Comparison of ENCODE assay signal across 1 cellular context in the genomic region with DNA sequence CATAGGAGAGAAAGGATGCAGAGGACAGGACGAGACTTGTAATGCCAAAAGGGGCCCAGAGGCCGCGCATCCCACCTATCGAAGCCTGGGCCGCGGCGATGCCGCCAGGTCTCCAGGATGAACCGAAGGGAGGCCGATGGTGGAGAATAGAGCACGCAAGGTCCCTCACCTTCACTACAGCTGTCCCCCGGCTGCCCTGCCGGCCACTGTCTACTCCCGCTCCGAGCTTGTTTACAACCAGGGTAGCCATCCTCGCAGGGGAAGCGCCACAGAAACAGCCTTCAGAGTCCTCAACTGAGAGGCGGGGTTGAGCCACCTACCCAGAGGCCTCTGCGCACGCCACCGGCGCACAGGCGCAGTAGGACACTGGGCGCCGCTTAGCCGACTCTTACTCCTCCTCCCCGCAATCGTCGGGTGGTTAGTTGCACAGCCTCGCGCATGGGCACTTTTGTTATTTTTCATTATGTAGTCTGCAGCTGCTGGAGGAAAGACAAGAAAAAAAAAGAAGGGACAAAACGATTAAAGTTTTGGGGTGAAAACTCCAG.
TF ChIP-seq lines count a peak whose summit lies in the region.

A gene (minus strand): TSS at position 309 of the 545 bp plus-strand sequence. CDS start 59 bp downstream, at position 250.

TF ChIP-seq in HepG2, 621 proteins besides CTCF, POLR2A, EP300 and RAD21 (continued from another document and continues in another):
- TF ChIP-seq, protein P1, sequence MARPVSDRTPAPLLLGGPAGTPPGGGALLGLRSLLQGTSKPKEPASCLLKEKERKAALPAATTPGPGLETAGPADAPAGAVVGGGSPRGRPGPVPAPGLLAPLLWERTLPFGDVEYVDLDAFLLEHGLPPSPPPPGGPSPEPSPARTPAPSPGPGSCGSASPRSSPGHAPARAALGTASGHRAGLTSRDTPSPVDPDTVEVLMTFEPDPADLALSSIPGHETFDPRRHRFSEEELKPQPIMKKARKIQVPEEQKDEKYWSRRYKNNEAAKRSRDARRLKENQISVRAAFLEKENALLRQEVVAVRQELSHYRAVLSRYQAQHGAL (CRISPR knock-in tag; IDR thresholded peaks at IDR 0.05; ENCODE audit: not compliant biosample characterization), result no peak
- no peak for TF ChIP-seq ZNF292 (CRISPR knock-in tag; IDR thresholded peaks at IDR 0.05; ENCODE audit: borderline replicate concordance, low read depth)
- no peak for TF ChIP-seq TEAD2 (CRISPR knock-in tag; IDR thresholded peaks at IDR 0.05)
- TF ChIP-seq, protein P2, sequence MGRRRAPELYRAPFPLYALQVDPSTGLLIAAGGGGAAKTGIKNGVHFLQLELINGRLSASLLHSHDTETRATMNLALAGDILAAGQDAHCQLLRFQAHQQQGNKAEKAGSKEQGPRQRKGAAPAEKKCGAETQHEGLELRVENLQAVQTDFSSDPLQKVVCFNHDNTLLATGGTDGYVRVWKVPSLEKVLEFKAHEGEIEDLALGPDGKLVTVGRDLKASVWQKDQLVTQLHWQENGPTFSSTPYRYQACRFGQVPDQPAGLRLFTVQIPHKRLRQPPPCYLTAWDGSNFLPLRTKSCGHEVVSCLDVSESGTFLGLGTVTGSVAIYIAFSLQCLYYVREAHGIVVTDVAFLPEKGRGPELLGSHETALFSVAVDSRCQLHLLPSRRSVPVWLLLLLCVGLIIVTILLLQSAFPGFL (CRISPR knock-in tag; IDR thresholded peaks at IDR 0.05), result no peak
- no peak for TF ChIP-seq BRCA1 (CRISPR knock-in tag; IDR thresholded peaks at IDR 0.05)
- no peak for TF ChIP-seq ZC3H13 (CRISPR knock-in tag; IDR thresholded peaks at IDR 0.05)
- TF ChIP-seq, protein P3, sequence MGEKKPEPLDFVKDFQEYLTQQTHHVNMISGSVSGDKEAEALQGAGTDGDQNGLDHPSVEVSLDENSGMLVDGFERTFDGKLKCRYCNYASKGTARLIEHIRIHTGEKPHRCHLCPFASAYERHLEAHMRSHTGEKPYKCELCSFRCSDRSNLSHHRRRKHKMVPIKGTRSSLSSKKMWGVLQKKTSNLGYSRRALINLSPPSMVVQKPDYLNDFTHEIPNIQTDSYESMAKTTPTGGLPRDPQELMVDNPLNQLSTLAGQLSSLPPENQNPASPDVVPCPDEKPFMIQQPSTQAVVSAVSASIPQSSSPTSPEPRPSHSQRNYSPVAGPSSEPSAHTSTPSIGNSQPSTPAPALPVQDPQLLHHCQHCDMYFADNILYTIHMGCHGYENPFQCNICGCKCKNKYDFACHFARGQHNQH (CRISPR knock-in tag; IDR thresholded peaks at IDR 0.05), result no peak
- TF ChIP-seq, protein P4, sequence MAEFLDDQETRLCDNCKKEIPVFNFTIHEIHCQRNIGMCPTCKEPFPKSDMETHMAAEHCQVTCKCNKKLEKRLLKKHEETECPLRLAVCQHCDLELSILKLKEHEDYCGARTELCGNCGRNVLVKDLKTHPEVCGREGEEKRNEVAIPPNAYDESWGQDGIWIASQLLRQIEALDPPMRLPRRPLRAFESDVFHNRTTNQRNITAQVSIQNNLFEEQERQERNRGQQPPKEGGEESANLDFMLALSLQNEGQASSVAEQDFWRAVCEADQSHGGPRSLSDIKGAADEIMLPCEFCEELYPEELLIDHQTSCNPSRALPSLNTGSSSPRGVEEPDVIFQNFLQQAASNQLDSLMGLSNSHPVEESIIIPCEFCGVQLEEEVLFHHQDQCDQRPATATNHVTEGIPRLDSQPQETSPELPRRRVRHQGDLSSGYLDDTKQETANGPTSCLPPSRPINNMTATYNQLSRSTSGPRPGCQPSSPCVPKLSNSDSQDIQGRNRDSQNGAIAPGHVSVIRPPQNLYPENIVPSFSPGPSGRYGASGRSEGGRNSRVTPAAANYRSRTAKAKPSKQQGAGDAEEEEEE (CRISPR knock-in tag; IDR thresholded peaks at IDR 0.05; ENCODE audit: borderline replicate concordance), result no peak
- TF ChIP-seq ZNF24 (IDR thresholded peaks at IDR 0.05), result no peak
- TF ChIP-seq, protein P5, sequence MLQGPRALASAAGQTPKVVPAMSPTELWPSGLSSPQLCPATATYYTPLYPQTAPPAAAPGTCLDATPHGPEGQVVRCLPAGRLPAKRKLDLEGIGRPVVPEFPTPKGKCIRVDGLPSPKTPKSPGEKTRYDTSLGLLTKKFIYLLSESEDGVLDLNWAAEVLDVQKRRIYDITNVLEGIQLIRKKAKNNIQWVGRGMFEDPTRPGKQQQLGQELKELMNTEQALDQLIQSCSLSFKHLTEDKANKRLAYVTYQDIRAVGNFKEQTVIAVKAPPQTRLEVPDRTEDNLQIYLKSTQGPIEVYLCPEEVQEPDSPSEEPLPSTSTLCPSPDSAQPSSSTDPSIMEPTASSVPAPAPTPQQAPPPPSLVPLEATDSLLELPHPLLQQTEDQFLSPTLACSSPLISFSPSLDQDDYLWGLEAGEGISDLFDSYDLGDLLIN (CRISPR knock-in tag; IDR thresholded peaks at IDR 0.05; ENCODE audit: borderline replicate concordance), result no peak
- TF ChIP-seq AKAP8 (CRISPR knock-in tag; IDR thresholded peaks at IDR 0.05), result no peak
- TF ChIP-seq KDM3A (CRISPR knock-in tag; IDR thresholded peaks at IDR 0.05; ENCODE audit: low read depth), result no peak
- no peak for TF ChIP-seq DPF2 (CRISPR knock-in tag; IDR thresholded peaks at IDR 0.05; ENCODE audit: borderline replicate concordance, low read depth)
- TF ChIP-seq TMF1 (CRISPR knock-in tag; IDR thresholded peaks at IDR 0.05; ENCODE audit: low read depth), result 0 out of 2 replicates have a peak, but pooled peaks have one; percentile 54
- TF ChIP-seq, protein P6, sequence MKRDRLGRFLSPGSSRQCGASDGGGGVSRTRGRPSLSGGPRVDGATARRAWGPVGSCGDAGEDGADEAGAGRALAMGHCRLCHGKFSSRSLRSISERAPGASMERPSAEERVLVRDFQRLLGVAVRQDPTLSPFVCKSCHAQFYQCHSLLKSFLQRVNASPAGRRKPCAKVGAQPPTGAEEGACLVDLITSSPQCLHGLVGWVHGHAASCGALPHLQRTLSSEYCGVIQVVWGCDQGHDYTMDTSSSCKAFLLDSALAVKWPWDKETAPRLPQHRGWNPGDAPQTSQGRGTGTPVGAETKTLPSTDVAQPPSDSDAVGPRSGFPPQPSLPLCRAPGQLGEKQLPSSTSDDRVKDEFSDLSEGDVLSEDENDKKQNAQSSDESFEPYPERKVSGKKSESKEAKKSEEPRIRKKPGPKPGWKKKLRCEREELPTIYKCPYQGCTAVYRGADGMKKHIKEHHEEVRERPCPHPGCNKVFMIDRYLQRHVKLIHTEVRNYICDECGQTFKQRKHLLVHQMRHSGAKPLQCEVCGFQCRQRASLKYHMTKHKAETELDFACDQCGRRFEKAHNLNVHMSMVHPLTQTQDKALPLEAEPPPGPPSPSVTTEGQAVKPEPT (CRISPR knock-in tag; IDR thresholded peaks at IDR 0.05; ENCODE audit: low read depth), result no peak; the same call in 1 of the 2 replicates
- TF ChIP-seq ZNF12 (CRISPR knock-in tag; IDR thresholded peaks at IDR 0.05), result no peak
- no peak; the same call in 1 of the 2 replicates for TF ChIP-seq FOXC1 (CRISPR knock-in tag; IDR thresholded peaks at IDR 0.05; ENCODE audit: borderline replicate concordance)
- TF ChIP-seq, protein P7, sequence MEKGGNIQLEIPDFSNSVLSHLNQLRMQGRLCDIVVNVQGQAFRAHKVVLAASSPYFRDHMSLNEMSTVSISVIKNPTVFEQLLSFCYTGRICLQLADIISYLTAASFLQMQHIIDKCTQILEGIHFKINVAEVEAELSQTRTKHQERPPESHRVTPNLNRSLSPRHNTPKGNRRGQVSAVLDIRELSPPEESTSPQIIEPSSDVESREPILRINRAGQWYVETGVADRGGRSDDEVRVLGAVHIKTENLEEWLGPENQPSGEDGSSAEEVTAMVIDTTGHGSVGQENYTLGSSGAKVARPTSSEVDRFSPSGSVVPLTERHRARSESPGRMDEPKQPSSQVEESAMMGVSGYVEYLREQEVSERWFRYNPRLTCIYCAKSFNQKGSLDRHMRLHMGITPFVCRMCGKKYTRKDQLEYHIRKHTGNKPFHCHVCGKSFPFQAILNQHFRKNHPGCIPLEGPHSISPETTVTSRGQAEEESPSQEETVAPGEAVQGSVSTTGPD (CRISPR knock-in tag; IDR thresholded peaks at IDR 0.05), result no peak
- TF ChIP-seq ASH2L (IDR thresholded peaks at IDR 0.05; ENCODE audit: insufficient read length, low read depth, low read length), result peak; percentile 84
- 0 out of 2 replicates have a peak, but pooled peaks have one; percentile 11 for TF ChIP-seq NFYC (CRISPR knock-in tag; IDR thresholded peaks at IDR 0.05)
- no peak for TF ChIP-seq KDM6A (CRISPR knock-in tag; IDR thresholded peaks at IDR 0.05; ENCODE audit: low read depth)
- TF ChIP-seq ZNF430 (CRISPR knock-in tag; IDR thresholded peaks at IDR 0.05), result no peak
- TF ChIP-seq POLR2AphosphoS2 (IDR thresholded peaks at IDR 0.05; ENCODE audit: low read depth, low read length), result no peak
- no peak for TF ChIP-seq EZH2 (conservative IDR thresholded peaks at IDR 0.05; ENCODE audit: low read depth, low read length)
- no peak for TF ChIP-seq SMARCE1 (IDR thresholded peaks at IDR 0.05; ENCODE audit: borderline replicate concordance)
- no peak for TF ChIP-seq ZKSCAN8 (CRISPR knock-in tag; IDR thresholded peaks at IDR 0.05; ENCODE audit: borderline replicate concordance)
- TF ChIP-seq, protein P8, sequence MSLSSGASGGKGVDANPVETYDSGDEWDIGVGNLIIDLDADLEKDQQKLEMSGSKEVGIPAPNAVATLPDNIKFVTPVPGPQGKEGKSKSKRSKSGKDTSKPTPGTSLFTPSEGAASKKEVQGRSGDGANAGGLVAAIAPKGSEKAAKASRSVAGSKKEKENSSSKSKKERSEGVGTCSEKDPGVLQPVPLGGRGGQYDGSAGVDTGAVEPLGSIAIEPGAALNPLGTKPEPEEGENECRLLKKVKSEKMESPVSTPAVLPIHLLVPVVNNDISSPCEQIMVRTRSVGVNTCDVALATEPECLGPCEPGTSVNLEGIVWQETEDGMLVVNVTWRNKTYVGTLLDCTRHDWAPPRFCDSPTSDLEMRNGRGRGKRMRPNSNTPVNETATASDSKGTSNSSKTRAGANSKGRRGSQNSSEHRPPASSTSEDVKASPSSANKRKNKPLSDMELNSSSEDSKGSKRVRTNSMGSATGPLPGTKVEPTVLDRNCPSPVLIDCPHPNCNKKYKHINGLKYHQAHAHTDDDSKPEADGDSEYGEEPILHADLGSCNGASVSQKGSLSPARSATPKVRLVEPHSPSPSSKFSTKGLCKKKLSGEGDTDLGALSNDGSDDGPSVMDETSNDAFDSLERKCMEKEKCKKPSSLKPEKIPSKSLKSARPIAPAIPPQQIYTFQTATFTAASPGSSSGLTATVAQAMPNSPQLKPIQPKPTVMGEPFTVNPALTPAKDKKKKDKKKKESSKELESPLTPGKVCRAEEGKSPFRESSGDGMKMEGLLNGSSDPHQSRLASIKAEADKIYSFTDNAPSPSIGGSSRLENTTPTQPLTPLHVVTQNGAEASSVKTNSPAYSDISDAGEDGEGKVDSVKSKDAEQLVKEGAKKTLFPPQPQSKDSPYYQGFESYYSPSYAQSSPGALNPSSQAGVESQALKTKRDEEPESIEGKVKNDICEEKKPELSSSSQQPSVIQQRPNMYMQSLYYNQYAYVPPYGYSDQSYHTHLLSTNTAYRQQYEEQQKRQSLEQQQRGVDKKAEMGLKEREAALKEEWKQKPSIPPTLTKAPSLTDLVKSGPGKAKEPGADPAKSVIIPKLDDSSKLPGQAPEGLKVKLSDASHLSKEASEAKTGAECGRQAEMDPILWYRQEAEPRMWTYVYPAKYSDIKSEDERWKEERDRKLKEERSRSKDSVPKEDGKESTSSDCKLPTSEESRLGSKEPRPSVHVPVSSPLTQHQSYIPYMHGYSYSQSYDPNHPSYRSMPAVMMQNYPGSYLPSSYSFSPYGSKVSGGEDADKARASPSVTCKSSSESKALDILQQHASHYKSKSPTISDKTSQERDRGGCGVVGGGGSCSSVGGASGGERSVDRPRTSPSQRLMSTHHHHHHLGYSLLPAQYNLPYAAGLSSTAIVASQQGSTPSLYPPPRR (CRISPR knock-in tag; IDR thresholded peaks at IDR 0.05; ENCODE audit: borderline replicate concordance), result no peak
- TF ChIP-seq, protein P9, sequence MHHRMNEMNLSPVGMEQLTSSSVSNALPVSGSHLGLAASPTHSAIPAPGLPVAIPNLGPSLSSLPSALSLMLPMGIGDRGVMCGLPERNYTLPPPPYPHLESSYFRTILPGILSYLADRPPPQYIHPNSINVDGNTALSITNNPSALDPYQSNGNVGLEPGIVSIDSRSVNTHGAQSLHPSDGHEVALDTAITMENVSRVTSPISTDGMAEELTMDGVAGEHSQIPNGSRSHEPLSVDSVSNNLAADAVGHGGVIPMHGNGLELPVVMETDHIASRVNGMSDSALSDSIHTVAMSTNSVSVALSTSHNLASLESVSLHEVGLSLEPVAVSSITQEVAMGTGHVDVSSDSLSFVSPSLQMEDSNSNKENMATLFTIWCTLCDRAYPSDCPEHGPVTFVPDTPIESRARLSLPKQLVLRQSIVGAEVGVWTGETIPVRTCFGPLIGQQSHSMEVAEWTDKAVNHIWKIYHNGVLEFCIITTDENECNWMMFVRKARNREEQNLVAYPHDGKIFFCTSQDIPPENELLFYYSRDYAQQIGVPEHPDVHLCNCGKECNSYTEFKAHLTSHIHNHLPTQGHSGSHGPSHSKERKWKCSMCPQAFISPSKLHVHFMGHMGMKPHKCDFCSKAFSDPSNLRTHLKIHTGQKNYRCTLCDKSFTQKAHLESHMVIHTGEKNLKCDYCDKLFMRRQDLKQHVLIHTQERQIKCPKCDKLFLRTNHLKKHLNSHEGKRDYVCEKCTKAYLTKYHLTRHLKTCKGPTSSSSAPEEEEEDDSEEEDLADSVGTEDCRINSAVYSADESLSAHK (CRISPR knock-in tag; IDR thresholded peaks at IDR 0.05; ENCODE audit: borderline replicate concordance), result no peak
- TF ChIP-seq, protein P10, sequence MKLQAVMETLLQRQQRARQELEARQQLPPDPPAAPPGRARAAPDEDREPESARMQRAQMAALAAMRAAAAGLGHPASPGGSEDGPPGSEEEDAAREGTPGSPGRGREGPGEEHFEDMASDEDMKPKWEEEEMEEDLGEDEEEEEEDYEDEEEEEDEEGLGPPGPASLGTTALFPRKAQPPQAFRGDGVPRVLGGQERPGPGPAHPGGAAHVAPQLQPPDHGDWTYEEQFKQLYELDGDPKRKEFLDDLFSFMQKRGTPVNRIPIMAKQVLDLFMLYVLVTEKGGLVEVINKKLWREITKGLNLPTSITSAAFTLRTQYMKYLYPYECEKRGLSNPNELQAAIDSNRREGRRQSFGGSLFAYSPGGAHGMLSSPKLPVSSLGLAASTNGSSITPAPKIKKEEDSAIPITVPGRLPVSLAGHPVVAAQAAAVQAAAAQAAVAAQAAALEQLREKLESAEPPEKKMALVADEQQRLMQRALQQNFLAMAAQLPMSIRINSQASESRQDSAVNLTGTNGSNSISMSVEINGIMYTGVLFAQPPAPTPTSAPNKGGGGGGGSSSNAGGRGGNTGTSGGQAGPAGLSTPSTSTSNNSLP (IDR thresholded peaks at IDR 0.05; ENCODE audit: low read depth, low read length), result no peak
